ENCODE assay signal across 8 cellular contexts in genomic region chr15:96151749-96152148, GRCh38.
DNase-seq lines count a peak whose midpoint lies in the region; FAIRE-seq and TF ChIP-seq lines count a peak whose summit lies in the region.
"Not testable (repeated sequence)": the region's sequence is repeated elsewhere in the genome, so short reads cannot be mapped to it uniquely, and the experiment has no call there.

No MANE protein-coding gene starts in this region.

- not testable (repeated sequence) for TF ChIP-seq CTCF in bronchial epithelial cell (IDR thresholded peaks at IDR 0.05; ENCODE audit: insufficient read depth, low read length, severe bottlenecking)

- not testable (repeated sequence) for H3K4me2 ChIP-seq in mesenchymal stem cell (ENCODE audit: low read length, poor library complexity, severe bottlenecking)

- not testable (repeated sequence) for FAIRE-seq in bronchial epithelial cell (lab: Jason Lieb, UNC)

- H3K4me1 ChIP-seq in mesenchymal stem cell (ENCODE audit: control insufficient read depth, insufficient read depth, low read depth, low read length): not testable (repeated sequence)

- not testable (repeated sequence) for H2AFZ ChIP-seq in mesenchymal stem cell (ENCODE audit: low read depth, low read length)

- not testable (repeated sequence) for H3K9ac ChIP-seq in mesenchymal stem cell (ENCODE audit: low read length)

- not testable (repeated sequence) for H2AK5ac ChIP-seq in mesenchymal stem cell (ENCODE audit: low read length, severe bottlenecking)

- not testable (repeated sequence) for H2BK12ac ChIP-seq in mesenchymal stem cell (ENCODE audit: low read length in 2 of 2)

- not testable (repeated sequence) for H2BK15ac ChIP-seq in mesenchymal stem cell (ENCODE audit: low read depth, poor library complexity, severe bottlenecking)

- H3K18ac ChIP-seq in mesenchymal stem cell (ENCODE audit: low read depth in 1 of 2, low read length in 2 of 2): not testable (repeated sequence)

- H3K79me1 ChIP-seq in mesenchymal stem cell (replicated peaks; ENCODE audit: low read length, poor library complexity, severe bottlenecking): not testable (repeated sequence)

- H3K14ac ChIP-seq in mesenchymal stem cell (ENCODE audit: low read length in 2 of 2): not testable (repeated sequence)

- H4K91ac ChIP-seq in mesenchymal stem cell (ENCODE audit: low read length): not testable (repeated sequence)

- H3K36me3 ChIP-seq in bronchial epithelial cell (ENCODE audit: control insufficient read depth, insufficient read depth, low read length); mesenchymal stem cell (ENCODE audit: control insufficient read depth in 1 of 2, insufficient read depth in 2 of 2, low read depth in 1 of 2, low read length in 2 of 2): not testable (repeated sequence)

- not testable (repeated sequence) for H3K27me3 ChIP-seq in bronchial epithelial cell (ENCODE audit: control insufficient read depth, insufficient read depth, low read length); mesenchymal stem cell (ENCODE audit: control insufficient read depth in 1 of 2, insufficient read depth in 1 of 2, low read length in 2 of 2)

- DNase-seq in ACHN (peak; percentile 18), ELR (ENCODE audit: low read depth) (peak; percentile 65), HS-5 (ENCODE audit: low read depth) (peak; percentile 13), NCI-H226 (peak; percentile 57), SIG-M5 treated with dmso at 0.1 percent for 504 hours (lab: John Stamatoyannopoulos, UW; ENCODE audit: unreplicated experiment) (peak; percentile 43), bronchial epithelial cell (ENCODE audit: low read depth) (peak; percentile 82), fibroblast of peridontal ligament (ENCODE audit: extremely low read depth) (peak; percentile 58), mesenchymal stem cell (peak; percentile 77)

- not testable (repeated sequence) for H4K8ac ChIP-seq in mesenchymal stem cell (ENCODE audit: low read length)

- not testable (repeated sequence) for H3K4ac ChIP-seq in mesenchymal stem cell (ENCODE audit: low read depth in 1 of 2, low read length in 2 of 2)

- not testable (repeated sequence) for H3K4me3 ChIP-seq in bronchial epithelial cell (ENCODE audit: low read depth, low read length); mesenchymal stem cell (ENCODE audit: insufficient read depth in 1 of 2, low read depth in 1 of 2, low read length in 2 of 2)

- not testable (repeated sequence) for H3K9me3 ChIP-seq in mesenchymal stem cell (ENCODE audit: control insufficient read depth, low read length)

- not testable (repeated sequence) for H3K27ac ChIP-seq in mesenchymal stem cell (ENCODE audit: low read length, poor library complexity, severe bottlenecking)

- in situ Hi-C loops in ACHN (cut with HindIII; ENCODE audit: low pct_ligation_motif_present, low pct_unique_long_range_greater_than_20kb, low sequenced_read_pairs): not testable (repeated sequence)

- H3K23ac ChIP-seq in mesenchymal stem cell (ENCODE audit: low read length in 2 of 2): not testable (repeated sequence)

- not testable (repeated sequence) for H2BK5ac ChIP-seq in mesenchymal stem cell (ENCODE audit: low read depth, low read length, poor library complexity, severe bottlenecking)

- 63% methylated on average over 6 of the region's 8 CpGs for WGBS in mesenchymal stem cell

- not testable (repeated sequence) for H2BK120ac ChIP-seq in mesenchymal stem cell (ENCODE audit: low read depth, low read length)

Comparison
In these comparisons a context has a peak if more than half of its experiments do, and no peak if none do; other contexts are left out.
1. DNase-seq: peak in every context shown above with its lines; median percentile 82 in bronchial epithelial cell; 77 in mesenchymal stem cell; 65 in ELR; 58 in fibroblast of peridontal ligament; 57 in NCI-H226; 43 in SIG-M5 treated with dmso at 0.1 percent for 504 hours; 18 in ACHN; 13 in HS-5.